In the genomic region with DNA sequence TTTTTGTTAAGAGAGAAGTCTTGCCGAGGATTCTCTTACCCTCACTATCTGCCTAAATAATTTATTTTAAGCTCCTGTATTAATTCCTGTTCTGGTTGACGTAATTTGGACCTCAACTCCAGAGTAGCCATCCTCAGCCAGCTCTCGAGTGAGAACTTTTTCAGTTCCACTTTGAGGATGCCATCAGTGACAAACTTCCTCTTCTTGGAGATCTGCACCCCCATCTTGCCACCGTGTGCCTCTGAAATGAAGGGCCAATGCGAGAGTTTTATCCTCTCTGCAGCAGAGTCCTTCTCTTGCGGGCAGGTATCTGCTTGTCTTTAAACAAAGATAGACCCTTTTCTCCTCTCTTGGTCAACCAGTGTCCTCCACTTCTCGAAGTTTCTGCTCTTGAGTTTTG, we compare ENCODE assay signal across 22 cellular contexts. TPM values are rescaled to one million over a fixed set of nuclear protein-coding genes. Genes with fewer than 3 reads are reported as not detected.
"Had no signal": no experiment of that assay in that cellular context is flagged by ENCODE, and none has a peak within 500 bp of the region (broad histone marks: within the 10 kb centered on the region; RNA-seq: fewer than 3 reads in every experiment).

No MANE protein-coding gene starts in this region.

- H3K4me3 ChIP-seq: cardiac muscle cell, esophagus muscularis mucosa, smooth muscle cell, upper lobe of right lung had no signal

- H3K4me1 ChIP-seq: esophagus muscularis mucosa, parathyroid adenoma, upper lobe of right lung had no signal

- H3K4me2 ChIP-seq: smooth muscle cell had no signal

- H3K4me3 Mint-ChIP-seq: activated B cell treated with CpG ODN at 0.5 μM for 24 hours; activated CD4-positive, alpha-beta memory T cell treated with anti-CD3 and anti-CD28 coated beads for 36 hours; activated naive CD8-positive, alpha-beta T cell treated with anti-CD3 and anti-CD28 coated beads for 36 hours; natural killer cell; stimulated activated effector memory CD8-positive, alpha-beta T cell treated with anti-CD3 and anti-CD28 coated beads, Interleukin-12 subunit alpha, Interleukin-12 subunit beta, amount 100 ng/mL, for 72 hours had no signal

- ATAC-seq: left ventricle myocardium superior; natural killer cell; sciatic nerve; stimulated activated effector memory CD8-positive, alpha-beta T cell treated with anti-CD3 and anti-CD28 coated beads, Interleukin-12 subunit alpha, Interleukin-12 subunit beta, amount 100 ng/mL, for 72 hours; upper lobe of right lung had no signal

- H2AFZ ChIP-seq: parathyroid adenoma had no signal

- H3K79me2 ChIP-seq: parathyroid adenoma had no signal

- DNase-seq: activated B cell treated with CpG ODN at 0.5 μM for 24 hours; activated CD4-positive, alpha-beta memory T cell treated with anti-CD3 and anti-CD28 coated beads for 36 hours; activated CD4-positive, alpha-beta T cell treated with anti-CD3 and anti-CD28 coated beads for 4 hours; activated naive CD8-positive, alpha-beta T cell treated with anti-CD3 and anti-CD28 coated beads for 36 hours; activated T-cell treated with anti-CD3 and anti-CD28 coated beads for 4 hours; amygdala; effector memory CD4-positive, alpha-beta T cell; left ventricle myocardium superior; mesendoderm; natural killer cell; stimulated activated CD4-positive, alpha-beta T cell treated with anti-CD3 and anti-CD28 coated beads, Interleukin-4, amount 100 ng/mL, for 1 hour; upper lobe of right lung had no signal

- H3K36me3 ChIP-seq: cardiac muscle cell, esophagus muscularis mucosa, neutrophil, upper lobe of right lung had no signal

- H3K9me3 ChIP-seq: esophagus muscularis mucosa, neutrophil, upper lobe of right lung had no signal

- H3K27ac ChIP-seq: cardiac muscle cell, esophagus muscularis mucosa, neutrophil, parathyroid adenoma, upper lobe of right lung had no signal

- H3K36me3 Mint-ChIP-seq: activated CD4-positive, alpha-beta memory T cell treated with anti-CD3 and anti-CD28 coated beads for 36 hours; activated naive CD8-positive, alpha-beta T cell treated with anti-CD3 and anti-CD28 coated beads for 36 hours; natural killer cell had no signal

- H3K27ac Mint-ChIP-seq: activated B cell treated with CpG ODN at 0.5 μM for 24 hours; activated CD4-positive, alpha-beta memory T cell treated with anti-CD3 and anti-CD28 coated beads for 36 hours; activated naive CD8-positive, alpha-beta T cell treated with anti-CD3 and anti-CD28 coated beads for 36 hours; natural killer cell; stimulated activated effector memory CD8-positive, alpha-beta T cell treated with anti-CD3 and anti-CD28 coated beads, Interleukin-12 subunit alpha, Interleukin-12 subunit beta, amount 100 ng/mL, for 72 hours had no signal

- H3K9me3 Mint-ChIP-seq: activated B cell treated with CpG ODN at 0.5 μM for 24 hours; activated CD4-positive, alpha-beta memory T cell treated with anti-CD3 and anti-CD28 coated beads for 36 hours; activated naive CD8-positive, alpha-beta T cell treated with anti-CD3 and anti-CD28 coated beads for 36 hours; natural killer cell; stimulated activated effector memory CD8-positive, alpha-beta T cell treated with anti-CD3 and anti-CD28 coated beads, Interleukin-12 subunit alpha, Interleukin-12 subunit beta, amount 100 ng/mL, for 72 hours had no signal

RNA-seq across cellular contexts. Expression of gene TMEM174, which starts 19.5 kb away (rescaled TPM):
- total RNA-seq: activated B cell treated with CpG ODN at 0.5 μM for 24 hours; activated CD4-positive, alpha-beta memory T cell treated with anti-CD3 and anti-CD28 coated beads for 36 hours; activated naive CD8-positive, alpha-beta T cell treated with anti-CD3 and anti-CD28 coated beads for 36 hours; cardiac muscle cell; dermis blood vessel endothelial cell; endothelial cell of umbilical vein; esophagus muscularis mucosa; left ventricle myocardium superior; mucosa of gallbladder; natural killer cell; sciatic nerve; smooth muscle cell; upper lobe of right lung had no signal
- polyA plus RNA-seq: cardiac muscle cell, endothelial cell of umbilical vein, smooth muscle cell had no signal

RNA-seq across cellular contexts. Expression of gene TMEM171, which starts 33.1 kb away (rescaled TPM):
- total RNA-seq: activated B cell treated with CpG ODN at 0.5 μM for 24 hours; activated CD4-positive, alpha-beta memory T cell treated with anti-CD3 and anti-CD28 coated beads for 36 hours; activated naive CD8-positive, alpha-beta T cell treated with anti-CD3 and anti-CD28 coated beads for 36 hours; cardiac muscle cell; esophagus muscularis mucosa; left ventricle myocardium superior; smooth muscle cell had no signal
- polyA plus RNA-seq: cardiac muscle cell had no signal
